In the genomic region with DNA sequence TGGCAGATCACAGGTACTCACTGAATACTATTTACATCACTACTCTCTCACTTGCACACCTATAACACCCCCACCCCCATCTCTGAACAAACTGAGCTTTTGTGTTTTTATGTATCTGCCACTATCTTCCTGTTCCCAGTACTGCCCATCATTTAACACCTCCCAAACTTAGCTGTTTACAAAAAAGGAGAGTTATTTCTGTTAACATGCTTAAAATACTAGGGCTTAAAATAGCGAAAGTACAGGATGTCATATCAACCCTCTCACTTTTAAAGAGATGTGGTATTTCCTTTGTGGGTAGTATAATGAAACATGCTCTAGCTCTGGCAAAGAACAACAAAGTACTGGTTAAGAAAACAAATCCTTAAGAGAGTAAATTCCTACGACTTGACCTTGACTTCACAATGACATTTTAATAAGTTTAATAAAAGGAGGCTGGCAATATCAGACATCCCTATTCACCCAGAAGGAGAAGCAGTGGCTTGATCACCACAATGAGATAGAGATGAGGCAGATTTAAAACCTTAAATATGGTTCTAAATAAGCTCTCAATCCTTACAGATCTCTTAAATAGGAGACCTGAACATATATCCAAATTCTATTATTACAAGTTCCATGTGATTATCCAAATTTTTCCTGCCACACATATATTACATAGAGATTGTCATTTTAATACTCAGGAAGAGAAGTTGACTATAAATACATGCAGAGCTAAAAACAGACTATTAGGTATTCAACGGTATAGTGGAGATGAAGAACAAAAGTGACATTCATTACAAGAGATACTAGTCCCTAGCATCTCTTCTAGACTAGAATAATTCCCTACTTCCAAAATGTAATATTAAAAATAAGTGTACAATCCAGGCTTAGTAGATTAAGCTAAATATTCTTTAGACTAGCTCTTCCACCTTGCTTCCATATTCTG, we compare ENCODE assay signal across 8 cellular contexts. TPM values are rescaled to one million over a fixed set of nuclear protein-coding genes. Genes with fewer than 3 reads are reported as not detected.
DNase-seq lines count a peak whose midpoint lies in the region; ATAC-seq and TF ChIP-seq lines count a peak whose summit lies in the region.

No MANE protein-coding gene starts in this region.

- H3K4me1 ChIP-seq in aorta (ENCODE audit: control insufficient read depth in 1 of 2, insufficient read depth in 2 of 2, low read length in 2 of 2) (peaks cover 4% of the 10 kb centered on the region in 2 donors), colonic mucosa (no peaks in the 10 kb centered on the region)

- H3K27me3 ChIP-seq in aorta (ENCODE audit: control insufficient read depth in 1 of 2, insufficient read depth in 2 of 2, low read length in 1 of 2), result no peaks in the 10 kb centered on the region
- no peaks in the 10 kb centered on the region for H3K27me3 ChIP-seq in colonic mucosa

- WGBS in aorta, 2 donors, result 3% methylated on average over 3 of the region's 3 CpGs

- H3K27ac ChIP-seq in aorta (ENCODE audit: low read depth in 1 of 2, low read length in 2 of 2) (peak overlapping the region in 1 of 2 donors; percentile 90), colonic mucosa (no peak overlapping the region)

- H3K36me3 ChIP-seq in aorta (ENCODE audit: control insufficient read depth in 1 of 2, insufficient read depth in 2 of 2, low read length in 1 of 2) (no peaks in the 10 kb centered on the region), colonic mucosa (no peaks in the 10 kb centered on the region)

- TF ChIP-seq CTCF in fibroblast of the aortic adventitia (IDR thresholded peaks at IDR 0.05; ENCODE audit: insufficient read depth, low read length), result no peak
- TF ChIP-seq CTCF in colonic mucosa (IDR thresholded peaks at IDR 0.05), result no peak

- intact Hi-C loops in Right ventricle myocardium inferior (cut with DNase I), result no loop called here
- intact Hi-C loops in cardiac septum (cut with DNase I), result no loop called here
- intact Hi-C loops in aorta (cut with DNase I), result no loop called here
- intact Hi-C loops in colonic mucosa (cut with DNase I), result no loop called here

- ATAC-seq in Right ventricle myocardium inferior (peak; percentile 62), HG03571 (IDR thresholded peaks at IDR 0.05; ENCODE audit: unreplicated experiment) (peak; percentile 82), aorta (ENCODE audit: low FRiP score) (peak; percentile 43), HG02588 (IDR thresholded peaks at IDR 0.05; ENCODE audit: unreplicated experiment) (no peak)

- DNase-seq in Right ventricle myocardium inferior (ENCODE audit: missing footprints) (no peak), cardiac septum (ENCODE audit: low spot score) (no peak), fibroblast of the aortic adventitia (ENCODE audit: low read depth) (peak; percentile 63), aorta (no peak), OCI-M1 (lab: John Stamatoyannopoulos, UW) (no peak), colonic mucosa (no peak)

- H3K4me3 ChIP-seq in fibroblast of the aortic adventitia (ENCODE audit: low read depth, low read length) (no peak overlapping the region), aorta (ENCODE audit: low read length in 2 of 2) (no peak overlapping the region), colonic mucosa (no peak overlapping the region)

- H3K9me3 ChIP-seq in aorta (ENCODE audit: control insufficient read depth, low read length), result no peaks in the 10 kb centered on the region
- H3K9me3 ChIP-seq in colonic mucosa, result no peaks in the 10 kb centered on the region

- H3K9ac ChIP-seq in colonic mucosa (ENCODE audit: low read depth in 2 of 2, low read length in 2 of 2), result no peak overlapping the region

RNA-seq across cellular contexts. Expression of gene TRAK2, which starts 36.9 kb away (rescaled TPM):
- total RNA-seq in Right ventricle myocardium inferior (163 TPM), cardiac septum (259 TPM), fibroblast of the aortic adventitia (ENCODE audit: low replicate concordance) (22.7 and 74.7 TPM in 2 replicates), aorta (100 to 1,000 TPM in 1 of 2 donors, 10 to 100 TPM in 1; 84.7 to 119 TPM), colonic mucosa (10 to 100 TPM; 40.0 to 50.3 TPM)
- 100 to 1,000 TPM in 1 of 2 donors, 10 to 100 TPM in 1; 35.9 to 128 TPM for polyA plus RNA-seq in aorta

RNA-seq across cellular contexts. Expression of gene STRADB, which starts 37.2 kb away (rescaled TPM):
- total RNA-seq in Right ventricle myocardium inferior (79.1 TPM), cardiac septum (41.5 TPM), fibroblast of the aortic adventitia (ENCODE audit: low replicate concordance) (47.6 and 57.6 TPM in 2 replicates), aorta (10 to 100 TPM; 15.7 to 17.7 TPM), colonic mucosa (10 to 100 TPM; 50.0 to 50.9 TPM)
- 10 to 100 TPM; 15.5 to 29.7 TPM for polyA plus RNA-seq in aorta

RNA-seq across cellular contexts. Expression of gene FLACC1, which starts 57.2 kb away (rescaled TPM):
- total RNA-seq in Right ventricle myocardium inferior (6.5 TPM), cardiac septum (12.0 TPM), fibroblast of the aortic adventitia (ENCODE audit: low replicate concordance) (1.2 and 3.6 TPM in 2 replicates), aorta (1 to 10 TPM; 6.1 to 6.7 TPM), colonic mucosa (1 to 10 TPM in 1 of 2 donors, under 1 TPM in 1; 0.32 to 2.1 TPM)
- 1 to 10 TPM in 1 of 2 donors, under 1 TPM in 1; 0.75 to 2.5 TPM for polyA plus RNA-seq in aorta
